In genomic region chr2:235027558-235028214, GRCh38 we compare ENCODE assay signal across 10 cellular contexts.
A peak's percentile ranks its signal among the peaks of the same experiment; 100 is the strongest.
DNase-seq lines count a peak whose midpoint lies in the region; TF ChIP-seq lines count a peak whose summit lies in the region.
"Had no signal": no experiment of that assay in that cellular context is flagged by ENCODE, and none has a peak within 500 bp of the region (broad histone marks: within the 10 kb centered on the region; RNA-seq: fewer than 3 reads in every experiment).

No MANE protein-coding gene starts in this region.

- H3K4me3 Mint-ChIP-seq in MCF 10A (ENCODE audit: unreplicated experiment) (peak overlapping the region; percentile 71), mesothelial cell of epicardium (no peak overlapping the region)
- H3K4me3 Mint-ChIP-seq: T-cell had no signal

- H3K9me3 Mint-ChIP-seq in MCF 10A (ENCODE audit: unreplicated experiment) (no peaks in the 10 kb centered on the region), mesothelial cell of epicardium (no peaks in the 10 kb centered on the region)
- H3K9me3 Mint-ChIP-seq: T-cell had no signal

- TSS peak; percentile 86 for BruUV-seq in MCF 10A (replicated peaks; lab: Mats Ljungman, UMichigan)

- H3K27ac Mint-ChIP-seq in MCF 10A (ENCODE audit: low read depth, unreplicated experiment) (peak overlapping the region; percentile 93), mesothelial cell of epicardium (peak overlapping the region; percentile 1)
- H3K27ac Mint-ChIP-seq: T-cell had no signal

- H3K27me3 Mint-ChIP-seq in MCF 10A (ENCODE audit: insufficient read depth, unreplicated experiment) (no peaks in the 10 kb centered on the region), mesothelial cell of epicardium (ENCODE audit: low read depth) (no peaks in the 10 kb centered on the region)

- no peaks in the 10 kb centered on the region for H3K27me3 ChIP-seq in MG63

- H3K4me3 ChIP-seq in MG63: no peak overlapping the region

- CTCF ChIA-PET in MCF 10A (lab: Yijun Ruan, JAX): interaction anchor here (0.6 to 0.8 kb wide), 3 partner anchors 22 to 1652 kb away, joined by 3 to 6 read pairs (median 4); no protein-coding TSS in a partner anchor

- DNase-seq in AG08396 (ENCODE audit: low spot score) (peak; percentile 33), MG63 (peak; percentile 58), MCF 10A (ENCODE audit: unreplicated experiment) (peak; percentile 92), mesothelial cell of epicardium (ENCODE audit: low spot score in 2 of 2, unreplicated experiment in 2 of 2) (no peak), NOMO-1 treated with DMSO at 0.1 percent for 48 hours (lab: John Stamatoyannopoulos, UW; ENCODE audit: unreplicated experiment) (no peak), epidermal melanocyte (ENCODE audit: insufficient read length, low spot score) (no peak), COLO829 (ENCODE audit: low spot score) (no peak)
- no peak for DNase-seq in activated effector memory CD4-positive, alpha-beta T cell treated with Interleukin-2 at 50 U/mL for 16 hours
- DNase-seq: foreskin melanocyte, T-cell had no signal

- H3K9me3 ChIP-seq in MG63: no peaks in the 10 kb centered on the region

- TF ChIP-seq CTCF in MCF 10A (IDR thresholded peaks at IDR 0.05; ENCODE audit: unreplicated experiment) (no peak), mesothelial cell of epicardium (IDR thresholded peaks at IDR 0.05; ENCODE audit: unreplicated experiment) (no peak)

- intact Hi-C loops in MCF 10A (cut with micrococcal nuclease): loop anchor here (1.0 to 5.0 kb wide), 3 partner anchors 45 to 147 kb away; no protein-coding TSS in a partner anchor

- POLR2A ChIA-PET in MCF 10A (lab: Yijun Ruan, JAX): interaction anchor here (0.6 to 8.1 kb wide), 21 partner anchors 9 to 474 kb away, joined by 3 to 98 read pairs (median 4); partner anchors contain the start of gene SH3BP4

- H3K36me3 Mint-ChIP-seq in MCF 10A (ENCODE audit: insufficient read depth, unreplicated experiment): peaks cover 6% of the 10 kb centered on the region
- H3K36me3 Mint-ChIP-seq in mesothelial cell of epicardium: peaks cover 4% of the 10 kb centered on the region
- H3K36me3 Mint-ChIP-seq: T-cell had no signal

- H3K4me1 Mint-ChIP-seq in MCF 10A (ENCODE audit: insufficient read depth, unreplicated experiment) (peaks cover 54% of the 10 kb centered on the region), mesothelial cell of epicardium (peaks cover 36% of the 10 kb centered on the region)
- H3K4me1 Mint-ChIP-seq: T-cell had no signal

- peaks cover 14% of the 10 kb centered on the region for H3K36me3 ChIP-seq in MG63

Comparison
In these comparisons a context has a peak if more than half of its experiments do, and no peak if none do; other contexts are left out.
1. DNase-seq: peak in AG08396 (single experiment), MG63 (single experiment) and MCF 10A (single experiment); none in mesothelial cell of epicardium (0 of 2), NOMO-1 treated with DMSO at 0.1 percent for 48 hours (single experiment), activated effector memory CD4-positive, alpha-beta T cell treated with Interleukin-2 at 50 U/mL for 16 hours (single experiment), epidermal melanocyte (single experiment) and COLO829 (single experiment).